1 cellular context compared by ENCODE assay signal in the genomic region with DNA sequence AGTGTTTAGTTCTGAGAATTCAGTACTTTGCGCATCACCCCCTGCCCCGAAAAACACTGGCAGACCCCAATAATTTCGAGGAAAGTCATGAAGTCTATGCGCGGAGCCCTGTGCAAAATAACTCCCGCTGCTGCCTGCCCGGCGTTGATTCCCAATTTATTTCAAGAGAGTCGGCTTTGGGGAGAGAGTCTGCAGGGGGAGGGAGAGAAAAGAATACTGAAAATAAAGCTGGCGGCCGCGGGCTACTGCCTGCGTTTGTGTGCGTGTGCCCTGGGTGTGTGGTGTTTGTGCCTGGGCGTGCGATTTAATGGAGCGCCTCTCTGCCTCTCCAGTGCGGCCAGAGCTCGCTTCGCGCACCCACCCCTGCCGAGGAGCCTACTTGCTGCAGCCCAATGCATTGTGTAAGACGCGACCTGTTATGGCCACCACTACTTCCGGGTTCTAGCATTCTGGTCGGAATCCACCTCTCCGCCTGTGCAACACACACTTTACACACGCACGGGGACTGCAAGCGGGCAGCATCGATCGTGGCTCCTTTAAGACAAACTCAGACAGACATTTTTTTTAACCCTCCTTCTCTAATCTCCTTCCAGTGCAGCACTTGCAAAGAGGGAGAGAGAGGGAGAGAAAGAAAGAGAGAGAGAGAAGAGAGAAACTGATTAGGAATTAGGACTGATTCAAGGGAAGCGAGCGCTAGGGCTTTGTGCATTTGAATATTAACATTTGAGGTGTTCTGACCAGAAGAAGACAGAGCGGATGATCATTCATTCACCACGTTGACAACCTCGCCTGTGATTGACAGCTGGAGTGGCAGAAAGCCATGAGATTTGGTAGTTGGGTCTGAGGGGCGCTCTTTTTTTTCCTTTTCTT.
TF ChIP-seq lines count a peak whose summit lies in the region.

A gene (plus strand): TSS at position 447 of the 870 bp plus-strand sequence. CDS start 732 bp downstream, outside the sequence.

TF ChIP-seq in H1, 55 proteins besides CTCF, POLR2A, EP300 and RAD21 (continued from another document):
- TF ChIP-seq, protein P1, sequence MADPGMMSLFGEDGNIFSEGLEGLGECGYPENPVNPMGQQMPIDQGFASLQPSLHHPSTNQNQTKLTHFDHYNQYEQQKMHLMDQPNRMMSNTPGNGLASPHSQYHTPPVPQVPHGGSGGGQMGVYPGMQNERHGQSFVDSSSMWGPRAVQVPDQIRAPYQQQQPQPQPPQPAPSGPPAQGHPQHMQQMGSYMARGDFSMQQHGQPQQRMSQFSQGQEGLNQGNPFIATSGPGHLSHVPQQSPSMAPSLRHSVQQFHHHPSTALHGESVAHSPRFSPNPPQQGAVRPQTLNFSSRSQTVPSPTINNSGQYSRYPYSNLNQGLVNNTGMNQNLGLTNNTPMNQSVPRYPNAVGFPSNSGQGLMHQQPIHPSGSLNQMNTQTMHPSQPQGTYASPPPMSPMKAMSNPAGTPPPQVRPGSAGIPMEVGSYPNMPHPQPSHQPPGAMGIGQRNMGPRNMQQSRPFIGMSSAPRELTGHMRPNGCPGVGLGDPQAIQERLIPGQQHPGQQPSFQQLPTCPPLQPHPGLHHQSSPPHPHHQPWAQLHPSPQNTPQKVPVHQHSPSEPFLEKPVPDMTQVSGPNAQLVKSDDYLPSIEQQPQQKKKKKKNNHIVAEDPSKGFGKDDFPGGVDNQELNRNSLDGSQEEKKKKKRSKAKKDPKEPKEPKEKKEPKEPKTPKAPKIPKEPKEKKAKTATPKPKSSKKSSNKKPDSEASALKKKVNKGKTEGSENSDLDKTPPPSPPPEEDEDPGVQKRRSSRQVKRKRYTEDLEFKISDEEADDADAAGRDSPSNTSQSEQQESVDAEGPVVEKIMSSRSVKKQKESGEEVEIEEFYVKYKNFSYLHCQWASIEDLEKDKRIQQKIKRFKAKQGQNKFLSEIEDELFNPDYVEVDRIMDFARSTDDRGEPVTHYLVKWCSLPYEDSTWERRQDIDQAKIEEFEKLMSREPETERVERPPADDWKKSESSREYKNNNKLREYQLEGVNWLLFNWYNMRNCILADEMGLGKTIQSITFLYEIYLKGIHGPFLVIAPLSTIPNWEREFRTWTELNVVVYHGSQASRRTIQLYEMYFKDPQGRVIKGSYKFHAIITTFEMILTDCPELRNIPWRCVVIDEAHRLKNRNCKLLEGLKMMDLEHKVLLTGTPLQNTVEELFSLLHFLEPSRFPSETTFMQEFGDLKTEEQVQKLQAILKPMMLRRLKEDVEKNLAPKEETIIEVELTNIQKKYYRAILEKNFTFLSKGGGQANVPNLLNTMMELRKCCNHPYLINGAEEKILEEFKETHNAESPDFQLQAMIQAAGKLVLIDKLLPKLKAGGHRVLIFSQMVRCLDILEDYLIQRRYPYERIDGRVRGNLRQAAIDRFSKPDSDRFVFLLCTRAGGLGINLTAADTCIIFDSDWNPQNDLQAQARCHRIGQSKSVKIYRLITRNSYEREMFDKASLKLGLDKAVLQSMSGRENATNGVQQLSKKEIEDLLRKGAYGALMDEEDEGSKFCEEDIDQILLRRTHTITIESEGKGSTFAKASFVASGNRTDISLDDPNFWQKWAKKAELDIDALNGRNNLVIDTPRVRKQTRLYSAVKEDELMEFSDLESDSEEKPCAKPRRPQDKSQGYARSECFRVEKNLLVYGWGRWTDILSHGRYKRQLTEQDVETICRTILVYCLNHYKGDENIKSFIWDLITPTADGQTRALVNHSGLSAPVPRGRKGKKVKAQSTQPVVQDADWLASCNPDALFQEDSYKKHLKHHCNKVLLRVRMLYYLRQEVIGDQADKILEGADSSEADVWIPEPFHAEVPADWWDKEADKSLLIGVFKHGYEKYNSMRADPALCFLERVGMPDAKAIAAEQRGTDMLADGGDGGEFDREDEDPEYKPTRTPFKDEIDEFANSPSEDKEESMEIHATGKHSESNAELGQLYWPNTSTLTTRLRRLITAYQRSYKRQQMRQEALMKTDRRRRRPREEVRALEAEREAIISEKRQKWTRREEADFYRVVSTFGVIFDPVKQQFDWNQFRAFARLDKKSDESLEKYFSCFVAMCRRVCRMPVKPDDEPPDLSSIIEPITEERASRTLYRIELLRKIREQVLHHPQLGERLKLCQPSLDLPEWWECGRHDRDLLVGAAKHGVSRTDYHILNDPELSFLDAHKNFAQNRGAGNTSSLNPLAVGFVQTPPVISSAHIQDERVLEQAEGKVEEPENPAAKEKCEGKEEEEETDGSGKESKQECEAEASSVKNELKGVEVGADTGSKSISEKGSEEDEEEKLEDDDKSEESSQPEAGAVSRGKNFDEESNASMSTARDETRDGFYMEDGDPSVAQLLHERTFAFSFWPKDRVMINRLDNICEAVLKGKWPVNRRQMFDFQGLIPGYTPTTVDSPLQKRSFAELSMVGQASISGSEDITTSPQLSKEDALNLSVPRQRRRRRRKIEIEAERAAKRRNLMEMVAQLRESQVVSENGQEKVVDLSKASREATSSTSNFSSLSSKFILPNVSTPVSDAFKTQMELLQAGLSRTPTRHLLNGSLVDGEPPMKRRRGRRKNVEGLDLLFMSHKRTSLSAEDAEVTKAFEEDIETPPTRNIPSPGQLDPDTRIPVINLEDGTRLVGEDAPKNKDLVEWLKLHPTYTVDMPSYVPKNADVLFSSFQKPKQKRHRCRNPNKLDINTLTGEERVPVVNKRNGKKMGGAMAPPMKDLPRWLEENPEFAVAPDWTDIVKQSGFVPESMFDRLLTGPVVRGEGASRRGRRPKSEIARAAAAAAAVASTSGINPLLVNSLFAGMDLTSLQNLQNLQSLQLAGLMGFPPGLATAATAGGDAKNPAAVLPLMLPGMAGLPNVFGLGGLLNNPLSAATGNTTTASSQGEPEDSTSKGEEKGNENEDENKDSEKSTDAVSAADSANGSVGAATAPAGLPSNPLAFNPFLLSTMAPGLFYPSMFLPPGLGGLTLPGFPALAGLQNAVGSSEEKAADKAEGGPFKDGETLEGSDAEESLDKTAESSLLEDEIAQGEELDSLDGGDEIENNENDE (IDR thresholded peaks at IDR 0.05; ENCODE audit: insufficient replicate concordance, low read length) = no peak
- no peak for TF ChIP-seq SIX5 (IDR thresholded peaks at IDR 0.05; ENCODE audit: low read depth, low read length)
- TF ChIP-seq SIRT6 (IDR thresholded peaks at IDR 0.05; ENCODE audit: low read length) = no peak
- TF ChIP-seq GTF2F1 (IDR thresholded peaks at IDR 0.05; ENCODE audit: borderline replicate concordance, low read depth, low read length) = no peak
- TF ChIP-seq RNF2 (IDR thresholded peaks at IDR 0.05; ENCODE audit: borderline replicate concordance, low read depth, low read length, missing control alignments, poor library complexity, severe bottlenecking) = peak; percentile 30
- TF ChIP-seq TAF7 (optimal IDR thresholded peaks at IDR 0.05; ENCODE audit: borderline replicate concordance, low read depth, low read length) = no peak
- TF ChIP-seq, protein P2, sequence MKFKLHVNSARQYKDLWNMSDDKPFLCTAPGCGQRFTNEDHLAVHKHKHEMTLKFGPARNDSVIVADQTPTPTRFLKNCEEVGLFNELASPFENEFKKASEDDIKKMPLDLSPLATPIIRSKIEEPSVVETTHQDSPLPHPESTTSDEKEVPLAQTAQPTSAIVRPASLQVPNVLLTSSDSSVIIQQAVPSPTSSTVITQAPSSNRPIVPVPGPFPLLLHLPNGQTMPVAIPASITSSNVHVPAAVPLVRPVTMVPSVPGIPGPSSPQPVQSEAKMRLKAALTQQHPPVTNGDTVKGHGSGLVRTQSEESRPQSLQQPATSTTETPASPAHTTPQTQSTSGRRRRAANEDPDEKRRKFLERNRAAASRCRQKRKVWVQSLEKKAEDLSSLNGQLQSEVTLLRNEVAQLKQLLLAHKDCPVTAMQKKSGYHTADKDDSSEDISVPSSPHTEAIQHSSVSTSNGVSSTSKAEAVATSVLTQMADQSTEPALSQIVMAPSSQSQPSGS (IDR thresholded peaks at IDR 0.05; ENCODE audit: low read length) = no peak
- TF ChIP-seq, protein P3, sequence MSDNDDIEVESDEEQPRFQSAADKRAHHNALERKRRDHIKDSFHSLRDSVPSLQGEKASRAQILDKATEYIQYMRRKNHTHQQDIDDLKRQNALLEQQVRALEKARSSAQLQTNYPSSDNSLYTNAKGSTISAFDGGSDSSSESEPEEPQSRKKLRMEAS (IDR thresholded peaks at IDR 0.05) = peak; percentile 26; the same call in 1 of the 2 replicates
- TF ChIP-seq TAF1 (IDR thresholded peaks at IDR 0.05; ENCODE audit: low read depth, low read length) = peak; percentile 42; the same call in 1 of the 2 replicates
- no peak for TF ChIP-seq GABPA (IDR thresholded peaks at IDR 0.05; ENCODE audit: borderline replicate concordance, insufficient read depth, low read length)
- TF ChIP-seq POU5F1 (IDR thresholded peaks at IDR 0.05; ENCODE audit: low read depth, low read length) = no peak
- no peak for TF ChIP-seq EGR1 (IDR thresholded peaks at IDR 0.05; ENCODE audit: borderline replicate concordance, low read depth, low read length)
